19 cellular contexts compared by ENCODE assay signal in the genomic region with DNA sequence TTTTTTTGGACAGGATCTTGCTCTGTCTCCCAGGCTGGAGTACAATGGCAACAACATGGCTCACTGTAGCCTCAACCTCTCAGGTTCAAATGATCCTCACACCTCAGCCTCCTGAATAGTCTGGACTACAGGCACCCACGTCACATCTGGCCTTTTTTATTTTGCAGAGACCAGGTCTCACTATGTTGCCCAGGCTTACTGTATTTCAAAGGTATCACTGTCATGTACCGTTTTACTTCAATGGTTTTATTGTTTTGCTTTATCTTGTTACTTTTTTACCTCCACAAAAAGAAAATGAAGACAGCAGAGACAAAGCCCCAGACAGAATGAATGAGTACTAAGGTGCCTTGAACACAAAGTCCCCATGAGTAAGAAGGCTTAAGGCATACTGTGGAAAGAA. TPM values are rescaled to one million over a fixed set of nuclear protein-coding genes. Genes with fewer than 3 reads are reported as not detected.
DNase-seq lines count a peak whose midpoint lies in the region; ATAC-seq, FAIRE-seq and TF ChIP-seq lines count a peak whose summit lies in the region.
"Had no signal": no experiment of that assay in that cellular context is flagged by ENCODE, and none has a peak within 500 bp of the region (broad histone marks: within the 10 kb centered on the region; RNA-seq: fewer than 3 reads in every experiment).

No MANE protein-coding gene starts in this region.

- peaks cover 90% of the 10 kb centered on the region for H3K79me2 ChIP-seq in HepG2 (ENCODE audit: insufficient read depth, low read length)
- H3K79me2 ChIP-seq in trophoblast cell (ENCODE audit: control insufficient read depth, insufficient read depth, low read length, poor library complexity), result peaks cover 11% of the 10 kb centered on the region

- no peaks in the 10 kb centered on the region for H3K9me3 Mint-ChIP-seq in WTC11
- H3K9me3 Mint-ChIP-seq: CD8-positive, alpha-beta memory T cell had no signal

- H3K4me1 Mint-ChIP-seq in WTC11, result peaks cover 30% of the 10 kb centered on the region

- H2AFZ ChIP-seq in HepG2 (ENCODE audit: low read length) (no peak overlapping the region), trophoblast cell (ENCODE audit: insufficient read depth, low read length, poor library complexity) (no peak overlapping the region)

- H4K91ac ChIP-seq in trophoblast cell (ENCODE audit: low read depth, low read length), result no peak overlapping the region

- H2BK120ac ChIP-seq in trophoblast cell (ENCODE audit: insufficient read depth, low read length, poor library complexity), result no peak overlapping the region

- no peak overlapping the region for H3K4me3 Mint-ChIP-seq in WTC11
- H3K4me3 Mint-ChIP-seq: B cell had no signal

- ATAC-seq in HepG2 (no peak), right lobe of liver (no peak), WTC11 (no peak), GM21381 (IDR thresholded peaks at IDR 0.05; ENCODE audit: unreplicated experiment) (no peak), GM18873 (IDR thresholded peaks at IDR 0.05; ENCODE audit: low FRiP score, unreplicated experiment) (no peak)

- H3K23ac ChIP-seq in trophoblast cell (ENCODE audit: low read length), result no peak overlapping the region

- H3K9ac ChIP-seq in HepG2 (ENCODE audit: insufficient read depth, low read depth, low read length) (no peak overlapping the region), trophoblast cell (ENCODE audit: low read length) (no peak overlapping the region)

- H3K4me1 ChIP-seq in HepG2 (ENCODE audit: insufficient read depth, low read length) (peaks cover 55% of the 10 kb centered on the region), right lobe of liver (peaks cover 0 to 19% (median 0%) of the 10 kb centered on the region in 4 donors), HEK293 (ENCODE audit: control insufficient read depth, insufficient read depth, low read length) (peaks cover 19% of the 10 kb centered on the region), trophoblast cell (ENCODE audit: control insufficient read depth in 1 of 2, insufficient read depth in 2 of 2, low read length in 2 of 2) (no peaks in the 10 kb centered on the region)

- H3K36me3 Mint-ChIP-seq in WTC11, result peaks cover 2% of the 10 kb centered on the region; the same call in 1 of the 2 replicates

- H3K14ac ChIP-seq in trophoblast cell (ENCODE audit: low read length), result no peak overlapping the region

- no peak for DNase-seq in HepG2 (ENCODE audit: low spot score)
- DNase-seq in right lobe of liver, result no peak
- no peak for DNase-seq in WTC11 (ENCODE audit: low spot score)
- no peak for DNase-seq in trophoblast cell
- no peak for DNase-seq in activated CD4-positive, CD25-positive, alpha-beta regulatory T cell treated with anti-CD3 and anti-CD28 coated beads, Interleukin-2, amount 50 U/mL, for 72 hours
- DNase-seq: ACHN; C1 segment of cervical spinal cord; Caco-2; CD8-positive, alpha-beta memory T cell; DND-41; GDM1; HCEC 1CT had no signal

- no peak overlapping the region for H4K12ac ChIP-seq in trophoblast cell (ENCODE audit: low read depth, low read length)

- H3K79me1 ChIP-seq in trophoblast cell (ENCODE audit: low read length), result peaks cover 9% of the 10 kb centered on the region

- CTCF ChIA-PET in HepG2 (lab: Yijun Ruan, JAX; ENCODE audit: low intra/inter-chr PET ratio, low total read pairs) (no interaction called here), HEK293 (lab: Yijun Ruan, JAX) (interaction anchor here (0.6 kb wide), 1 partner anchor 179 kb away, joined by 3 read pairs; no protein-coding TSS in a partner anchor), WTC11 (lab: Charles Lee) (no interaction called here)

- TF ChIP-seq EP300 in HepG2 (IDR thresholded peaks at IDR 0.05; ENCODE audit: low read depth in 2 of 2, low read length in 2 of 2) (no peak), HepG2 (CRISPR knock-in tag; IDR thresholded peaks at IDR 0.05; ENCODE audit: borderline replicate concordance) (no peak)

- no peak overlapping the region for H2BK5ac ChIP-seq in trophoblast cell (ENCODE audit: low read depth, low read length, poor library complexity)

- no peak overlapping the region for H3K4me2 ChIP-seq in HepG2 (ENCODE audit: low read depth, low read length)
- no peak overlapping the region for H3K4me2 ChIP-seq in trophoblast cell (ENCODE audit: low read length)

- WGBS in HepG2 (ENCODE audit: low lambda C conversion rate), result 84% methylated on average over 2 of the region's 2 CpGs
- WGBS in right lobe of liver (ENCODE audit: insufficient coverage, low coverage, low lambda C conversion rate, missing lambda C conversion rate), result 88% methylated on average over 2 of the region's 2 CpGs
- no CpG with 5 or more reads among the region's 2 CpGs for WGBS in trophoblast cell (ENCODE audit: extremely low coverage, insufficient coverage, insufficient read length)

- no peak overlapping the region for H3K27ac ChIP-seq in HepG2 (ENCODE audit: extremely low read length, insufficient read depth, low read length)
- H3K27ac ChIP-seq in right lobe of liver, result no peak overlapping the region
- H3K27ac ChIP-seq in HEK293 (ENCODE audit: extremely low read depth, low read depth, low read length), result no peak overlapping the region
- H3K27ac ChIP-seq in trophoblast cell (ENCODE audit: low read depth, low read length), result no peak overlapping the region
- H3K27ac ChIP-seq: HL-60 had no signal

- H3K4me3 ChIP-seq in HepG2 (replicated peaks in 1 of 3; ENCODE audit: insufficient read depth in 1 of 3, low read depth in 2 of 3, low read length in 3 of 3) (no peak overlapping the region), right lobe of liver (no peak overlapping the region), HEK293 (ENCODE audit: low read depth, low read length) (no peak overlapping the region), trophoblast cell (ENCODE audit: low read depth, low read length) (no peak overlapping the region)

- intact Hi-C loops in HepG2 (cut with micrococcal nuclease; ENCODE audit: unreplicated experiment), result loop anchor here (10.0 kb wide), 1 partner anchor 91 kb away; no protein-coding TSS in a partner anchor
- intact Hi-C loops in right lobe of liver (cut with DNase I), result loop anchor here in 1 of 2 donors (10.0 kb wide), 1 partner anchor 101 kb away; no protein-coding TSS in a partner anchor

- H3K36me3 ChIP-seq in HepG2 (replicated peaks in 1 of 2; ENCODE audit: control insufficient read depth in 1 of 2, insufficient read depth in 2 of 2, low read length in 2 of 2) (no peaks in the 10 kb centered on the region), right lobe of liver (no peaks in the 10 kb centered on the region), HEK293 (ENCODE audit: control insufficient read depth in 2 of 2, insufficient read depth in 1 of 2, low read length in 2 of 2) (no peaks in the 10 kb centered on the region; a peak in 1 of 3 replicates), trophoblast cell (ENCODE audit: control insufficient read depth in 1 of 2, insufficient read depth in 2 of 2, low read length in 2 of 2) (no peaks in the 10 kb centered on the region)

- POLR2A ChIA-PET in HepG2 (lab: Yijun Ruan, JAX) (no interaction called here), HEK293 (lab: Yijun Ruan, JAX) (no interaction called here), WTC11 (lab: Charles Lee) (no interaction called here)

- no peaks in the 10 kb centered on the region; a peak in 1 of 5 replicates for H3K27me3 ChIP-seq in HepG2 (ENCODE audit: control insufficient read depth in 1 of 2, insufficient read depth in 2 of 2, low read length in 2 of 2)
- no peaks in the 10 kb centered on the region for H3K27me3 ChIP-seq in right lobe of liver
- no peaks in the 10 kb centered on the region for H3K27me3 ChIP-seq in trophoblast cell (ENCODE audit: insufficient read depth, low read length)

- in situ Hi-C loops in HepG2 (cut with HindIII; ENCODE audit: extremely low pct_ligation_motif_present, low pct_unique_long_range_greater_than_20kb), result no loop called here

- H4K8ac ChIP-seq in trophoblast cell (ENCODE audit: low read depth, low read length), result no peak overlapping the region

- H3K4ac ChIP-seq in trophoblast cell (ENCODE audit: low read depth, low read length), result peak overlapping the region; percentile 67

- TF ChIP-seq RAD21 in HepG2 (CRISPR knock-in tag; IDR thresholded peaks at IDR 0.05), result no peak

- H3K27me3 Mint-ChIP-seq in WTC11 (ENCODE audit: low read depth), result peaks cover 52% of the 10 kb centered on the region
- H3K27me3 Mint-ChIP-seq: B cell had no signal

- H3K18ac ChIP-seq in trophoblast cell (ENCODE audit: low read length), result no peak overlapping the region

- H2BK12ac ChIP-seq in trophoblast cell (ENCODE audit: low read length), result no peak overlapping the region

- no peak for FAIRE-seq in HepG2 (lab: Jason Lieb, UNC)
- FAIRE-seq: GM12892, GM19239 had no signal

- H3K27ac Mint-ChIP-seq in WTC11, result no peak overlapping the region
- H3K27ac Mint-ChIP-seq: B cell had no signal

- no peak for TF ChIP-seq CTCF in HepG2 (CRISPR knock-in tag; IDR thresholded peaks at IDR 0.05)
- TF ChIP-seq CTCF in right lobe of liver (IDR thresholded peaks at IDR 0.05), result no peak
- TF ChIP-seq CTCF in HEK293 (tag by site-specific recombination; IDR thresholded peaks at IDR 0.05), result no peak
- TF ChIP-seq CTCF in WTC11 (IDR thresholded peaks at IDR 0.05), result no peak

- BruUV-seq in HepG2 (replicated peaks; lab: Mats Ljungman, UMichigan), result no TSS peak

- H4K20me1 ChIP-seq in HepG2 (ENCODE audit: insufficient read depth, low read length), result peaks cover 77% of the 10 kb centered on the region

- H3K9me3 ChIP-seq in HepG2 (ENCODE audit: low read length) (no peaks in the 10 kb centered on the region), right lobe of liver (no peaks in the 10 kb centered on the region), HEK293 (ENCODE audit: control insufficient read depth, insufficient read depth, low read depth, low read length) (no peaks in the 10 kb centered on the region), trophoblast cell (ENCODE audit: insufficient read depth, low read depth, low read length) (no peaks in the 10 kb centered on the region)
- H3K9me3 ChIP-seq: Caco-2 had no signal

- no peak overlapping the region for H2AK5ac ChIP-seq in trophoblast cell (ENCODE audit: low read length)

- TF ChIP-seq POLR2A in HepG2 (IDR thresholded peaks at IDR 0.05; ENCODE audit: insufficient read depth in 1 of 2, low read depth in 2 of 2, low read length in 2 of 2) (no peak), right lobe of liver (IDR thresholded peaks at IDR 0.05) (no peak)

RNA-seq across cellular contexts. Expression of gene TCF20, which starts 5.1 kb away (rescaled TPM):
- total RNA-seq in HepG2 (2016; rRNA removed; fragmentation: Illumina TruSeq; extraction: Trizol) (23.7 and 25.7 TPM in 2 replicates), right lobe of liver (10 to 100 TPM; 15.4 to 20.5 (median 18.5) TPM), WTC11 (2021) (68.6 to 77.0 TPM (median 74.3 TPM) in 3 replicates)
- 1.5 TPM in 2 replicates for total RNA-seq in HepG2 (2016; cell fraction: cytosol; rRNA removed; fragmentation: Illumina TruSeq; extraction: Trizol; ENCODE audit: low read depth)
- total RNA-seq in HepG2 (2016; cell fraction: insoluble cytoplasmic fraction; rRNA removed; fragmentation: Illumina TruSeq; extraction: Trizol), result 23.1 and 26.1 TPM in 2 replicates
- 7.4 and 8.3 TPM in 2 replicates for total RNA-seq in HepG2 (2016; cell fraction: membrane; rRNA removed; fragmentation: Illumina TruSeq; extraction: Trizol)
- 19.0 and 20.9 TPM in 2 replicates for total RNA-seq in HepG2 (2016; cell fraction: nucleus; rRNA removed; fragmentation: Illumina TruSeq; extraction: Trizol)
- 12.8 and 15.8 TPM in 2 replicates for polyA plus RNA-seq in HepG2 (2011; rRNA removed)
- polyA plus RNA-seq in HepG2 (2011; cell fraction: cytosol; rRNA removed), result 12.1 and 14.1 TPM in 2 replicates
- 14.6 and 15.9 TPM in 2 replicates for polyA plus RNA-seq in HepG2 (2011; cell fraction: nucleus; rRNA removed)
- 13.0 and 16.5 TPM in 2 replicates for polyA plus RNA-seq in HepG2 (2012)
- polyA plus RNA-seq in HepG2 (2016; cell fraction: cytosol; fragmentation: Illumina TruSeq; extraction: Trizol; ENCODE audit: low read depth), result 0.41 and 0.70 TPM in 2 replicates
- polyA plus RNA-seq in HepG2 (2016; cell fraction: insoluble cytoplasmic fraction; fragmentation: Illumina TruSeq; extraction: Trizol; ENCODE audit: low read depth), result 16.1 and 17.1 TPM in 2 replicates
- polyA plus RNA-seq in HepG2 (2016; cell fraction: membrane; fragmentation: Illumina TruSeq; extraction: Trizol; ENCODE audit: low read depth), result 2.3 and 2.6 TPM in 2 replicates
- polyA plus RNA-seq in HepG2 (2016; cell fraction: nucleus; fragmentation: Illumina TruSeq; extraction: Trizol; ENCODE audit: insufficient read depth, low read depth), result 16.7 and 20.2 TPM in 2 replicates
- polyA minus RNA-seq in HepG2 (2011; rRNA and poly(A)+ RNA removed; ENCODE audit: low replicate concordance), result 35.6 and 52.5 TPM in 2 replicates
- 20.2 and 25.1 TPM in 2 replicates for polyA minus RNA-seq in HepG2 (2011; cell fraction: cytosol; rRNA and poly(A)+ RNA removed)
- 24.6 and 30.6 TPM in 2 replicates for polyA minus RNA-seq in HepG2 (2011; cell fraction: nucleus; rRNA and poly(A)+ RNA removed)
- polyA plus RNA-seq in trophoblast cell (2013), result 13.8 and 14.7 TPM in 2 replicates

Comparison
In these comparisons a context has a peak if more than half of its experiments do, and no peak if none do; other contexts are left out.
1. Of the 63 proteins assayed by ChIP-seq in both HepG2 and HEK293: peak only in HepG2: none; only in HEK293: none; in both: ZNF121; in neither: 62.